Comparison of ENCODE assay signal across 16 cellular contexts in the genomic region with DNA sequence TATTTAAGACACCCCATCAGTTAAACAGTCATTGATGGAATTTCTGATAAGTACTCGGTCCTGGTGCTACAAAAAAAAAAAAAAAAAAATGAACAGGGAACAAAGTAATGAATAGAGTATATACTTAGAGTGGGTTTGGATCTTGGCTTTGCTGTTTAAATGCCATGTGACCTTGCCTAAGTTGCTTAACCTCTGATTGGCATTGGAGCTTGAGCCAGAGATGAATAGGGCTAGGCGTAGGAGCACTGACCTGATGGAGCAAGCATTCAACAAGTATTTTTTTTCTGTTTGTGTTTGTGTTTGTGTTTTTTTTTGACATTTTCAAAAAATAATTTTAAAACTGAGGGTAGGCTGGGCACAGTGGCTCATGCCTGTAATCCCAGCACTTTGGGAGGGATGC. TPM values are rescaled to one million over a fixed set of nuclear protein-coding genes. Genes with fewer than 3 reads are reported as not detected.
"Had no signal": no experiment of that assay in that cellular context is flagged by ENCODE, and none has a peak within 500 bp of the region (broad histone marks: within the 10 kb centered on the region; RNA-seq: fewer than 3 reads in every experiment).

No MANE protein-coding gene starts in this region.

RNA-seq across cellular contexts. Expression of gene FABP2, which starts 37.9 kb away (rescaled TPM):
- total RNA-seq: activated naive CD4-positive, alpha-beta T cell treated with anti-CD3 and anti-CD28 coated beads for 36 hours; activated naive CD4-positive, alpha-beta T cell treated with anti-CD3 and anti-CD28 coated beads, Interleukin-2, amount 50 U/mL, for 72 hours; activated naive CD8-positive, alpha-beta T cell treated with anti-CD3 and anti-CD28 coated beads for 36 hours; activated T-cell treated with anti-CD3 and anti-CD28 coated beads, Interleukin-2, amount 50 U/mL, for 4 hours; activated T-cell treated with anti-CD3 and anti-CD28 coated beads, Interleukin-2, amount 50 U/mL, for 72 hours; activated T-helper 1 cell treated with anti-CD3 and anti-CD28 coated beads, Interleukin-12 subunit alpha, Interleukin-12 subunit beta, Interleukin-2, Interleukin-4 antibody, amounts not matched to agents 30 ng/mL and 10 ng/mL and 1 ng/mL, durations not matched to agents 14 hours and 24 hours and 36 hours; activated T-helper 17 cell treated with anti-CD3 and anti-CD28 coated beads, Interleukin-2, amount 50 U/mL, for 72 hours; activated T-helper 2 cell treated with anti-CD3 and anti-CD28 coated beads, Interferon-gamma antibody, Interleukin-2, Interleukin-4, amounts not matched to agents 10 μg/mL and 5 μg/mL and 100 μg/mL, durations not matched to agents 14 hours and 24 hours and 36 hours; aorta; ascending aorta; astrocyte; body of pancreas; breast epithelium; bronchial epithelial cell; cerebellum; chondrocyte had no signal
